ENCODE assay signal across 1 cellular context in the genomic region with DNA sequence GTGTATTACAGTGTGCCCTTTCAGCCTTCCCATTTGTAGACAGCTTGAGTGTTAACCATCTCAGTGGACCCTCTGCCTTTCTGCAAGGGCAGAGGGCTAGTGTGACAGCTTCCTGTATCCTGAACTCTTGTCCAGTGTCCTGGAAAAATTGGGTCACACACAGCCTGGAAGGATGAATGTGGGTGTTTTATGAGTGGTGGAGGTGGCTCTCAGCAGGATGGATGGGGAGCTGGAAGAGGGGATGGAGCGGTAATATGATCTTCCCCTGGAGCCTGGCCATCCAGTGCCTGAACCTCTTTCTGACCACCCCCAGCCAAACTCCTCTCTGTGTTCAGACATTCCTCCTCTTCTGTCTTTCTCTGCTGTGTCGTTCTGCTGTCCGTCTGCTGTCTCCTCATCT.
TF ChIP-seq lines count a peak whose summit lies in the region.

No MANE protein-coding gene starts in this region.

TF ChIP-seq in GM23338, 12 proteins besides CTCF, POLR2A, EP300 and RAD21:
- TF ChIP-seq, protein P1, sequence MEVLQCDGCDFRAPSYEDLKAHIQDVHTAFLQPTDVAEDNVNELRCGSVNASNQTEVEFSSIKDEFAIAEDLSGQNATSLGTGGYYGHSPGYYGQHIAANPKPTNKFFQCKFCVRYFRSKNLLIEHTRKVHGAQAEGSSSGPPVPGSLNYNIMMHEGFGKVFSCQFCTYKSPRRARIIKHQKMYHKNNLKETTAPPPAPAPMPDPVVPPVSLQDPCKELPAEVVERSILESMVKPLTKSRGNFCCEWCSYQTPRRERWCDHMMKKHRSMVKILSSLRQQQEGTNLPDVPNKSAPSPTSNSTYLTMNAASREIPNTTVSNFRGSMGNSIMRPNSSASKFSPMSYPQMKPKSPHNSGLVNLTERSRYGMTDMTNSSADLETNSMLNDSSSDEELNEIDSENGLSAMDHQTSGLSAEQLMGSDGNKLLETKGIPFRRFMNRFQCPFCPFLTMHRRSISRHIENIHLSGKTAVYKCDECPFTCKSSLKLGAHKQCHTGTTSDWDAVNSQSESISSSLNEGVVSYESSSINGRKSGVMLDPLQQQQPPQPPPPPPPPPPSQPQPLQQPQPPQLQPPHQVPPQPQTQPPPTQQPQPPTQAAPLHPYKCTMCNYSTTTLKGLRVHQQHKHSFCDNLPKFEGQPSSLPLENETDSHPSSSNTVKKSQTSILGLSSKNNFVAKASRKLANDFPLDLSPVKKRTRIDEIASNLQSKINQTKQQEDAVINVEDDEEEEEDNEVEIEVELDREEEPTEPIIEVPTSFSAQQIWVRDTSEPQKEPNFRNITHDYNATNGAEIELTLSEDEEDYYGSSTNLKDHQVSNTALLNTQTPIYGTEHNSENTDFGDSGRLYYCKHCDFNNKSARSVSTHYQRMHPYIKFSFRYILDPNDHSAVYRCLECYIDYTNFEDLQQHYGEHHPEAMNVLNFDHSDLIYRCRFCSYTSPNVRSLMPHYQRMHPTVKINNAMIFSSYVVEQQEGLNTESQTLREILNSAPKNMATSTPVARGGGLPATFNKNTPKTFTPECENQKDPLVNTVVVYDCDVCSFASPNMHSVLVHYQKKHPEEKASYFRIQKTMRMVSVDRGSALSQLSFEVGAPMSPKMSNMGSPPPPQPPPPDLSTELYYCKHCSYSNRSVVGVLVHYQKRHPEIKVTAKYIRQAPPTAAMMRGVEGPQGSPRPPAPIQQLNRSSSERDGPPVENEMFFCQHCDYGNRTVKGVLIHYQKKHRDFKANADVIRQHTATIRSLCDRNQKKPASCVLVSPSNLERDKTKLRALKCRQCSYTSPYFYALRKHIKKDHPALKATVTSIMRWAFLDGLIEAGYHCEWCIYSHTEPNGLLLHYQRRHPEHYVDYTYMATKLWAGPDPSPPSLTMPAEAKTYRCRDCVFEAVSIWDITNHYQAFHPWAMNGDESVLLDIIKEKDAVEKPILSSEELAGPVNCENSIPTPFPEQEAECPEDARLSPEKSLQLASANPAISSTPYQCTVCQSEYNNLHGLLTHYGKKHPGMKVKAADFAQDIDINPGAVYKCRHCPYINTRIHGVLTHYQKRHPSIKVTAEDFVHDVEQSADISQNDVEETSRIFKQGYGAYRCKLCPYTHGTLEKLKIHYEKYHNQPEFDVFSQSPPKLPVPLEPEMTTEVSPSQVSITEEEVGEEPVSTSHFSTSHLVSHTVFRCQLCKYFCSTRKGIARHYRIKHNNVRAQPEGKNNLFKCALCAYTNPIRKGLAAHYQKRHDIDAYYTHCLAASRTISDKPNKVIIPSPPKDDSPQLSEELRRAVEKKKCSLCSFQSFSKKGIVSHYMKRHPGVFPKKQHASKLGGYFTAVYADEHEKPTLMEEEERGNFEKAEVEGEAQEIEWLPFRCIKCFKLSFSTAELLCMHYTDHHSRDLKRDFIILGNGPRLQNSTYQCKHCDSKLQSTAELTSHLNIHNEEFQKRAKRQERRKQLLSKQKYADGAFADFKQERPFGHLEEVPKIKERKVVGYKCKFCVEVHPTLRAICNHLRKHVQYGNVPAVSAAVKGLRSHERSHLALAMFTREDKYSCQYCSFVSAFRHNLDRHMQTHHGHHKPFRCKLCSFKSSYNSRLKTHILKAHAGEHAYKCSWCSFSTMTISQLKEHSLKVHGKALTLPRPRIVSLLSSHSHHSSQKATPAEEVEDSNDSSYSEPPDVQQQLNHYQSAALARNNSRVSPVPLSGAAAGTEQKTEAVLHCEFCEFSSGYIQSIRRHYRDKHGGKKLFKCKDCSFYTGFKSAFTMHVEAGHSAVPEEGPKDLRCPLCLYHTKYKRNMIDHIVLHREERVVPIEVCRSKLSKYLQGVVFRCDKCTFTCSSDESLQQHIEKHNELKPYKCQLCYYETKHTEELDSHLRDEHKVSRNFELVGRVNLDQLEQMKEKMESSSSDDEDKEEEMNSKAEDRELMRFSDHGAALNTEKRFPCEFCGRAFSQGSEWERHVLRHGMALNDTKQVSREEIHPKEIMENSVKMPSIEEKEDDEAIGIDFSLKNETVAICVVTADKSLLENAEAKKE (CRISPR knock-in tag; IDR thresholded peaks at IDR 0.05) = no peak
- TF ChIP-seq NANOG (IDR thresholded peaks at IDR 0.05; ENCODE audit: borderline replicate concordance) (no peak), POLR2AphosphoS5 (IDR thresholded peaks at IDR 0.05; ENCODE audit: low read depth) (no peak), ZNF114 (CRISPR knock-in tag; IDR thresholded peaks at IDR 0.05) (no peak), JUNB (IDR thresholded peaks at IDR 0.05; ENCODE audit: unreplicated experiment) (no peak), ZNF331 (CRISPR knock-in tag; IDR thresholded peaks at IDR 0.05; ENCODE audit: low read depth) (no peak), EZH2 (IDR thresholded peaks at IDR 0.05; ENCODE audit: low read depth, unreplicated experiment) (no peak), STAT1 (IDR thresholded peaks at IDR 0.05; ENCODE audit: unreplicated experiment) (no peak), EZH2phosphoT487 (IDR thresholded peaks at IDR 0.05; ENCODE audit: unreplicated experiment) (no peak), CREB1 (CRISPR knock-in tag; IDR thresholded peaks at IDR 0.05; ENCODE audit: low read depth) (no peak)
- TF ChIP-seq, protein P2, sequence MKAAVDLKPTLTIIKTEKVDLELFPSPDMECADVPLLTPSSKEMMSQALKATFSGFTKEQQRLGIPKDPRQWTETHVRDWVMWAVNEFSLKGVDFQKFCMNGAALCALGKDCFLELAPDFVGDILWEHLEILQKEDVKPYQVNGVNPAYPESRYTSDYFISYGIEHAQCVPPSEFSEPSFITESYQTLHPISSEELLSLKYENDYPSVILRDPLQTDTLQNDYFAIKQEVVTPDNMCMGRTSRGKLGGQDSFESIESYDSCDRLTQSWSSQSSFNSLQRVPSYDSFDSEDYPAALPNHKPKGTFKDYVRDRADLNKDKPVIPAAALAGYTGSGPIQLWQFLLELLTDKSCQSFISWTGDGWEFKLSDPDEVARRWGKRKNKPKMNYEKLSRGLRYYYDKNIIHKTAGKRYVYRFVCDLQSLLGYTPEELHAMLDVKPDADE (IDR thresholded peaks at IDR 0.05) = no peak
- TF ChIP-seq, protein P3, sequence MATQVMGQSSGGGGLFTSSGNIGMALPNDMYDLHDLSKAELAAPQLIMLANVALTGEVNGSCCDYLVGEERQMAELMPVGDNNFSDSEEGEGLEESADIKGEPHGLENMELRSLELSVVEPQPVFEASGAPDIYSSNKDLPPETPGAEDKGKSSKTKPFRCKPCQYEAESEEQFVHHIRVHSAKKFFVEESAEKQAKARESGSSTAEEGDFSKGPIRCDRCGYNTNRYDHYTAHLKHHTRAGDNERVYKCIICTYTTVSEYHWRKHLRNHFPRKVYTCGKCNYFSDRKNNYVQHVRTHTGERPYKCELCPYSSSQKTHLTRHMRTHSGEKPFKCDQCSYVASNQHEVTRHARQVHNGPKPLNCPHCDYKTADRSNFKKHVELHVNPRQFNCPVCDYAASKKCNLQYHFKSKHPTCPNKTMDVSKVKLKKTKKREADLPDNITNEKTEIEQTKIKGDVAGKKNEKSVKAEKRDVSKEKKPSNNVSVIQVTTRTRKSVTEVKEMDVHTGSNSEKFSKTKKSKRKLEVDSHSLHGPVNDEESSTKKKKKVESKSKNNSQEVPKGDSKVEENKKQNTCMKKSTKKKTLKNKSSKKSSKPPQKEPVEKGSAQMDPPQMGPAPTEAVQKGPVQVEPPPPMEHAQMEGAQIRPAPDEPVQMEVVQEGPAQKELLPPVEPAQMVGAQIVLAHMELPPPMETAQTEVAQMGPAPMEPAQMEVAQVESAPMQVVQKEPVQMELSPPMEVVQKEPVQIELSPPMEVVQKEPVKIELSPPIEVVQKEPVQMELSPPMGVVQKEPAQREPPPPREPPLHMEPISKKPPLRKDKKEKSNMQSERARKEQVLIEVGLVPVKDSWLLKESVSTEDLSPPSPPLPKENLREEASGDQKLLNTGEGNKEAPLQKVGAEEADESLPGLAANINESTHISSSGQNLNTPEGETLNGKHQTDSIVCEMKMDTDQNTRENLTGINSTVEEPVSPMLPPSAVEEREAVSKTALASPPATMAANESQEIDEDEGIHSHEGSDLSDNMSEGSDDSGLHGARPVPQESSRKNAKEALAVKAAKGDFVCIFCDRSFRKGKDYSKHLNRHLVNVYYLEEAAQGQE (IDR thresholded peaks at IDR 0.05; ENCODE audit: unreplicated experiment) = no peak
